14 cellular contexts compared by ENCODE assay signal in the genomic region with DNA sequence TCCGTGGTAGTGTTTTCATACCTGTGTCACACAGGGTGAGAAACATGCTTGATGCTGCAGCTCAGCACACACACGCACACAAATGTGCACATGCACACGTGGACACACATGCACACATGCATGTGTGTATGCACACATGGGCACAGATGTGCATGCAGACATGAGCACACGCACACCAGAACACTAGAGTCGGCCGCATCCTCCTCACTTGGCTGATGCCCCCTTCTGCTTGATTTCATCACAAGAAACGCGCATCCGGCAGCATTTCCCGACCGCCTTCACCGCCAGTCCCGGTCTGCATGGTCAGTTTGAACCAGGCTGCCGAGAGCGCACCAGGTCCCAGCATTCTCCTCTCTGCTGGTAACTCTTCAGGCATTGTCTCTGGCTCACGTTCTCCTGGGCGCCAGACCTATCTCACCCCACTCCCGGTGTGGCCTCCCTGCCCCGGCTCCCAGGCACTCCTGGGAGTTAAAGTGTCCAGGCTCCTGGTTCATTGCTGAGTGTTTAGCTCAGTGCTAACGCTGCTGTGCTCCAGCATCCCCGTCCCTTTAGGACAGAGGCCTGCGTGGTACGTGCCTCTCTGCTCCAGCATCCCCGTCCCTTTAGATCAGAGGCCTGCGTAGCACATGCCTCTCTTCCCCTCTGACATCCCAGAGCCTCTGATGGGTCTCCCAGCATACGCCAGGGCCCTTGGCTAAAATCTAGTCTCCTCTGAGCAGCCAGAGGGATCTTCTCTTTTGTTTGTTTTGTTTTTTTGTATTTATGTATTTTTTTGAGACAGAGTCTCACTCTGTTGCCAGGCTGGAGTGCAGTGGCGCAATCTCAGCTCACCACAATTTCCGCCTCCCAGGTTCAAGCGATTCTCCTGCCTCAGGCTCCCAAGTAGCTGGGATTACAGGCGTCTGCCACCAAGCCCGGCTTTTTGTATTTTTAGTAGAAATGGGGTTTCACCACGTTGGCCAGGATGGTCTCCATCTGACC. TPM values are rescaled to one million over a fixed set of nuclear protein-coding genes. Genes with fewer than 3 reads are reported as not detected.
DNase-seq lines count a peak whose midpoint lies in the region; ATAC-seq, FAIRE-seq and TF ChIP-seq lines count a peak whose summit lies in the region.
"Had no signal": no experiment of that assay in that cellular context is flagged by ENCODE, and none has a peak within 500 bp of the region (broad histone marks: within the 10 kb centered on the region; RNA-seq: fewer than 3 reads in every experiment).

No MANE protein-coding gene starts in this region.

- H3K9me3 ChIP-seq in heart right ventricle, result no peaks in the 10 kb centered on the region
- H3K9me3 ChIP-seq in mammary epithelial cell (replicated peaks; ENCODE audit: insufficient read depth, low read length), result no peaks in the 10 kb centered on the region
- no peaks in the 10 kb centered on the region for H3K9me3 ChIP-seq in lower lobe of right lung
- H3K9me3 ChIP-seq: colonic mucosa had no signal

- H3K27ac ChIP-seq in heart right ventricle (peak overlapping the region in 6 of 10 donors; percentile 60 to 87 (median 76)), mammary epithelial cell (ENCODE audit: insufficient read depth, low read depth, low read length) (peak overlapping the region; percentile 91), lower lobe of right lung (peak overlapping the region; percentile 89)
- H3K27ac ChIP-seq: colonic mucosa had no signal

- H2AFZ ChIP-seq in mammary epithelial cell (ENCODE audit: low read depth, low read length), result no peak overlapping the region

- dilution Hi-C loops in mammary epithelial cell (cut with HindIII; ENCODE audit: low sequenced_read_pairs), result no loop called here

- H3K9ac ChIP-seq in mammary epithelial cell (ENCODE audit: insufficient read depth, low read length), result peak overlapping the region; percentile 68

- intact Hi-C loops in heart right ventricle (cut with DNase I) (no loop called here), Right ventricle myocardium superior (cut with DNase I) (no loop called here), mammary epithelial cell (cut with micrococcal nuclease) (no loop called here), lower lobe of right lung (cut with DNase I) (no loop called here)

- in situ Hi-C loops in mammary epithelial cell (cut with MboI; ENCODE audit: low sequenced_read_pairs in 2 of 2), result no loop called here

- H3K36me3 ChIP-seq in heart right ventricle, result peaks cover 0 to 7% (median 0%) of the 10 kb centered on the region in 9 donors
- H3K36me3 ChIP-seq in mammary epithelial cell (ENCODE audit: insufficient read depth, low read length), result no peaks in the 10 kb centered on the region
- H3K36me3 ChIP-seq in lower lobe of right lung, result peaks cover 11% of the 10 kb centered on the region
- H3K36me3 ChIP-seq: colonic mucosa had no signal

- FAIRE-seq in urothelium cell line (lab: Jason Lieb, UNC), result peak; percentile 99
- FAIRE-seq: frontal cortex had no signal

- H4K20me1 ChIP-seq in mammary epithelial cell (ENCODE audit: insufficient read depth, low read length), result no peaks in the 10 kb centered on the region

- no TSS peak for BruUV-seq in mammary epithelial cell (replicated peaks; lab: Mats Ljungman, UMichigan)

- TF ChIP-seq CTCF in heart right ventricle (IDR thresholded peaks at IDR 0.05) (no peak), mammary epithelial cell (conservative IDR thresholded peaks at IDR 0.05 in 1 of 2, IDR thresholded peaks at IDR 0.05 in 1 of 2; ENCODE audit: extremely low read depth in 1 of 2, insufficient read depth in 1 of 2, low read depth in 1 of 2, low read length in 2 of 2) (no peak), lower lobe of right lung (IDR thresholded peaks at IDR 0.05) (no peak)

- no peak for ATAC-seq in heart right ventricle
- ATAC-seq in Right ventricle myocardium superior (ENCODE audit: poor library complexity), result no peak
- ATAC-seq in lower lobe of right lung, result peak in 1 of 2 donors; percentile 3

- DNase-seq in heart right ventricle (no peak), Right ventricle myocardium superior (no peak), mammary epithelial cell (no peak), lower lobe of right lung (no peak), urothelium cell line (ENCODE audit: low spot score) (no peak), UCSD-AML1 (lab: John Stamatoyannopoulos, UW; ENCODE audit: unreplicated experiment) (no peak), NCI-H1105 (lab: John Stamatoyannopoulos, UW) (no peak), D341Med (ENCODE audit: low spot score) (no peak)
- DNase-seq: activated CD4-positive, alpha-beta memory T cell treated with anti-CD3 and anti-CD28 coated beads for 36 hours; activated naive CD4-positive, alpha-beta T cell treated with anti-CD3 and anti-CD28 coated beads, Interleukin-2, amount 10 ng/mL, durations not matched to agents 7 days and 5 days; NCI-H1436 treated with DMSO at 0.1 percent for 48 hours; NCI-H774 had no signal

- CTCF ChIA-PET in mammary epithelial cell (lab: Charles Lee; ENCODE audit: low non-redundant PET), result no interaction called here

- 79 to 90% methylated on average over 32 of the region's 32 CpGs for WGBS in heart right ventricle, 2 donors
- WGBS in mammary epithelial cell (ENCODE audit: low coverage, missing lambda C conversion rate), result 91% methylated on average over 28 of the region's 32 CpGs

- peak overlapping the region; percentile 84 for H3K4me2 ChIP-seq in mammary epithelial cell (ENCODE audit: insufficient read depth, low read depth, low read length)

- H3K27me3 ChIP-seq in heart right ventricle, result no peaks in the 10 kb centered on the region
- no peaks in the 10 kb centered on the region for H3K27me3 ChIP-seq in mammary epithelial cell (ENCODE audit: insufficient read depth, low read length)
- H3K27me3 ChIP-seq in lower lobe of right lung (ENCODE audit: low read depth), result no peaks in the 10 kb centered on the region
- H3K27me3 ChIP-seq: colonic mucosa had no signal

- H3K4me3 ChIP-seq in heart right ventricle, result peak overlapping the region in 2 of 10 donors; percentile 11 to 25
- no peak overlapping the region for H3K4me3 ChIP-seq in mammary epithelial cell (replicated peaks in 1 of 3; ENCODE audit: insufficient read depth in 1 of 3, low read depth in 2 of 3, low read length in 3 of 3)
- peak overlapping the region; percentile 39 for H3K4me3 ChIP-seq in lower lobe of right lung
- H3K4me3 ChIP-seq: colonic mucosa had no signal

- H3K79me2 ChIP-seq in mammary epithelial cell (ENCODE audit: insufficient read depth, low read length), result peaks cover 87% of the 10 kb centered on the region

- H3K4me1 ChIP-seq in heart right ventricle (peaks cover 3 to 76% (median 65%) of the 10 kb centered on the region in 9 donors), mammary epithelial cell (ENCODE audit: insufficient read depth, low read length) (peaks cover 48% of the 10 kb centered on the region), lower lobe of right lung (peaks cover 86% of the 10 kb centered on the region)
- H3K4me1 ChIP-seq: colonic mucosa had no signal

RNA-seq across cellular contexts. Expression of gene BAIAP2, which starts 16.0 kb away (rescaled TPM):
- 10 to 100 TPM in 9 of 10 donors, 1 to 10 TPM in 1; 9.5 to 25.8 (median 13.8) TPM for total RNA-seq in heart right ventricle
- polyA plus RNA-seq in heart right ventricle, result 10 to 100 TPM; 16.1 to 18.7 TPM
- total RNA-seq in Right ventricle myocardium superior, result 34.7 TPM
- 100 to 1,000 TPM in 1 of 2 donors, 10 to 100 TPM in 1; 30.8 to 114 TPM for total RNA-seq in mammary epithelial cell
- polyA plus RNA-seq in mammary epithelial cell, result 40.7 TPM
- polyA minus RNA-seq in mammary epithelial cell, result 24.5 TPM
- 119 TPM for total RNA-seq in lower lobe of right lung

RNA-seq across cellular contexts. Expression of gene CHMP6, which starts 59.3 kb away (rescaled TPM):
- total RNA-seq in heart right ventricle (10 to 100 TPM; 17.5 to 26.4 (median 22.1) TPM), Right ventricle myocardium superior (13.6 TPM), mammary epithelial cell (10 to 100 TPM; 12.0 to 28.1 TPM), lower lobe of right lung (28.8 TPM)
- polyA plus RNA-seq in heart right ventricle (10 to 100 TPM; 23.8 to 30.6 TPM), mammary epithelial cell (22.9 TPM)
- 33.4 TPM for polyA minus RNA-seq in mammary epithelial cell
